ENCODE assay signal across 21 cellular contexts in genomic region chr14:19659850-19660558, GRCh38. TPM values are rescaled to one million over a fixed set of nuclear protein-coding genes. Genes with fewer than 3 reads are reported as not detected.
"Had no signal": no experiment of that assay in that cellular context is flagged by ENCODE, and none has a peak within 500 bp of the region (broad histone marks: within the 10 kb centered on the region; RNA-seq: fewer than 3 reads in every experiment).

No MANE protein-coding gene starts in this region.

RNA-seq across cellular contexts. Expression of gene OR11H2, which starts 53.7 kb away (rescaled TPM):
- total RNA-seq: activated naive CD4-positive, alpha-beta T cell treated with anti-CD3 and anti-CD28 coated beads for 36 hours; activated naive CD4-positive, alpha-beta T cell treated with anti-CD3 and anti-CD28 coated beads, Interleukin-2, amount 50 U/mL, for 72 hours; activated naive CD8-positive, alpha-beta T cell treated with anti-CD3 and anti-CD28 coated beads for 36 hours; activated naive CD8-positive, alpha-beta T cell treated with anti-CD3 and anti-CD28 coated beads, Interleukin-2, amount 10 ng/mL, durations not matched to agents 7 days and 5 days; activated T-cell treated with anti-CD3 and anti-CD28 coated beads, Interleukin-2, amount 50 U/mL, for 4 hours; activated T-cell treated with anti-CD3 and anti-CD28 coated beads, Interleukin-2, amount 50 U/mL, for 72 hours; activated T-helper 1 cell treated with anti-CD3 and anti-CD28 coated beads, Interleukin-12 subunit alpha, Interleukin-12 subunit beta, Interleukin-2, Interleukin-4 antibody, amounts not matched to agents 30 ng/mL and 10 ng/mL and 1 ng/mL, durations not matched to agents 14 hours and 24 hours and 36 hours; activated T-helper 17 cell treated with anti-CD3 and anti-CD28 coated beads, Interleukin-2, amount 50 U/mL, for 72 hours; activated T-helper 2 cell treated with anti-CD3 and anti-CD28 coated beads, Interferon-gamma antibody, Interleukin-2, Interleukin-4, amounts not matched to agents 10 μg/mL and 5 μg/mL and 100 μg/mL, durations not matched to agents 14 hours and 24 hours and 36 hours; adrenal gland; aorta; ascending aorta; astrocyte; body of pancreas; breast epithelium; bronchial epithelial cell; cardiac muscle cell; cardiac septum; cerebellum; chondrocyte had no signal
- polyA plus RNA-seq: adipose tissue, adrenal gland, aorta, cardiac muscle cell had no signal
